Comparison of ENCODE assay signal across 1 cellular context in the genomic region with DNA sequence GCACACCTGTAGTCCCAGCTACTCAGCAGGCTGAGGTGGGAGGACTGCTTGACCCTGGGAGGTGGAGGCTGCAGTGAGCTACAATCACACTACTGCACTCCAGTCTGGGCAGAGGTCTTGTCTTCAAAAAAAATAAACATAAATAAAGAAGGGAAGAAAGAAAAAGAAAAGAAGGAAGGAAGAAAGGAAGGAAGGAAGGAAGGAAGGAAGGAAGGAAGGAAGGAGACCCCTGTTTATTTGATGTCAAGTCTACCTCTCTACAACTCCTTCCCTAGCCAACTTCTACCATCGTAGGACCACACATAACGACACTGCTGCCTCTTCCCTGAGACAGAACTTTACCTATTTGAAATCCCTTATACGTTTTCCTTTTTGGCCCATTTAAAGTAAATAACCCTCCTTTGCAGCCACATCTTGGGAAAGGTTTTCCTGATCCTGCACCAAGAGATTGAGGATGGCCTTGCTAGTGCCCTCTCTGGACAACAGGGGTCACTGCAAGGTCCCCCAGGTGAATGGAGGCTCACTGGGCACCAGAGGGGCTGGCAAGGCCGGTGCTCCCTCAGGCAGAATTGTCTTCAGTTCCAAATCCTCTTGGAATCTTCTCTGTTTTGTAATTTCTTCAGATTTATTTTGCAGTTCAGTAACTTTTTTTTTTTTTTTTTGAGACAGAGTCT.
TF ChIP-seq lines count a peak whose summit lies in the region.

No MANE protein-coding gene starts in this region.

TF ChIP-seq in H1, 55 proteins besides CTCF, POLR2A, EP300 and RAD21:
- TF ChIP-seq CBX5 (IDR thresholded peaks at IDR 0.05; ENCODE audit: low read depth, low read length) (no peak), SP1 (IDR thresholded peaks at IDR 0.05; ENCODE audit: low read depth, low read length) (no peak), SP4 (IDR thresholded peaks at IDR 0.05; ENCODE audit: low read length) (no peak), CEBPB (IDR thresholded peaks at IDR 0.05; ENCODE audit: low read depth, low read length) (no peak), TBP (IDR thresholded peaks at IDR 0.05; ENCODE audit: low read depth, low read length) (no peak), SRF (IDR thresholded peaks at IDR 0.05; ENCODE audit: low read depth, low read length) (no peak), JUN (IDR thresholded peaks at IDR 0.05; ENCODE audit: low read depth, low read length) (no peak), CHD2 (IDR thresholded peaks at IDR 0.05; ENCODE audit: low read length) (no peak), RFX5 (IDR thresholded peaks at IDR 0.05; ENCODE audit: borderline replicate concordance, low read depth, low read length) (no peak), MAFK (IDR thresholded peaks at IDR 0.05; ENCODE audit: low read depth, low read length) (no peak), POU5F1 (IDR thresholded peaks at IDR 0.05; ENCODE audit: low read depth, low read length) (no peak), KDM1A (IDR thresholded peaks at IDR 0.05; ENCODE audit: borderline replicate concordance, low read length) (no peak), RBBP5 (IDR thresholded peaks at IDR 0.05; ENCODE audit: borderline replicate concordance, low read depth, low read length) (no peak), BRCA1 (IDR thresholded peaks at IDR 0.05; ENCODE audit: low read depth, low read length) (no peak), EZH2 (IDR thresholded peaks at IDR 0.05; ENCODE audit: low read depth, low read length, severe bottlenecking) (no peak), BCL11A (IDR thresholded peaks at IDR 0.05; ENCODE audit: low read depth in 2 of 2, low read length in 2 of 2) (no peak), JUND (IDR thresholded peaks at IDR 0.05; ENCODE audit: low read length) (no peak), CREB1 (IDR thresholded peaks at IDR 0.05) (no peak), RXRA (IDR thresholded peaks at IDR 0.05; ENCODE audit: insufficient read depth, low read depth, low read length) (no peak)
- TF ChIP-seq, protein P1, sequence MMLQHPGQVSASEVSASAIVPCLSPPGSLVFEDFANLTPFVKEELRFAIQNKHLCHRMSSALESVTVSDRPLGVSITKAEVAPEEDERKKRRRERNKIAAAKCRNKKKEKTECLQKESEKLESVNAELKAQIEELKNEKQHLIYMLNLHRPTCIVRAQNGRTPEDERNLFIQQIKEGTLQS (IDR thresholded peaks at IDR 0.05; ENCODE audit: insufficient read depth, low read depth, low read length): no peak
